28 cellular contexts compared by ENCODE assay signal in the genomic region with DNA sequence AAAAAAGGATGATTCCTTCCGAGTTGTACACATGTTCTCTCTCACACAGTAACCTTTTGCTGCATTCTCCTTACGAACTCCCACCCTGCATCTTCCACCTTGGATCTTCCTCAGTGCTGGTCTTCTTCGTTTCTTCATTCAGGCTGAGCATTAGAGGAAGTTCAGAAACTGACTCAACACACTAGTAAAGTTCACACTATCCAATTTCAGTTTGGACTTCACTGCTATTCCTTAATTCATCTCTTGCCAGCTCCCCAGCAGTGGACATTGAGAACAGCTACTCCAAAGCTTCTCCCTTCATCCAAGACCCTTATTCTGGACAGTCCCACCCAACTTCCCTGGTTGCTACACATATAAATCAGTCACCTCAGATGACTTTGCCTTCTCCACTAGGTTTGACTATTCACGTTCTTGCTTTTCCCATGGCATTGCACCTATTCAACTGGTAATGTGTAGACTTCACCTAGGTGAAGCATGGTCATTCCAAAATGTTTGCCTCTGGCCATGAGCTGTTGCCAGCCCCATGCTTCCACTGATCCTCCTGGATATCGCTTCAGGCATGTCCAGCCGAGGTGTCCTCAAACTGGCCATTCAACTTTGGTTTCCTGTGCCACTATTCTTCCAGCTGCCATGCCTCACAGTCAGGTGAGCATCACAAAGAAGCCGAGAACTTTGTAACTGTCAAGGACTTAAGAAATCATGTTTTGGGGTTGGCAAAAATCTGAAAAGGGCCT.
"Had no signal": no experiment of that assay in that cellular context is flagged by ENCODE, and none has a peak within 500 bp of the region (broad histone marks: within the 10 kb centered on the region; RNA-seq: fewer than 3 reads in every experiment).

No MANE protein-coding gene starts in this region.

- H3K27me3 Mint-ChIP-seq: activated CD4-positive, alpha-beta memory T cell treated with anti-CD3 and anti-CD28 coated beads for 36 hours; activated CD4-positive, alpha-beta T cell treated with anti-CD3 and anti-CD28 coated beads, Interleukin-2, amount 10 ng/mL, durations not matched to agents 24 days and 14 days; activated naive CD8-positive, alpha-beta T cell treated with anti-CD3 and anti-CD28 coated beads, Interleukin-2, amount 50 U/mL, for 24 hours; activated T-cell treated with anti-CD3 and anti-CD28 coated beads, Interleukin-2, amount 50 U/mL, for 24 hours; stimulated activated naive CD8-positive, alpha-beta T cell treated with anti-CD3 and anti-CD28 coated beads, Interleukin-15, Interleukin-2, amounts not matched to agents 100 ng/mL and 50 ng/mL, for 24 hours had no signal

- H3K27ac ChIP-seq: breast epithelium, epithelial cell of prostate, esophagus squamous epithelium, hepatocyte, skin epidermis, thoracic aorta, vagina had no signal

- H3K9me3 ChIP-seq: esophagus squamous epithelium, upper lobe of left lung, vagina had no signal

- H3K9me3 Mint-ChIP-seq: activated CD4-positive, alpha-beta memory T cell treated with anti-CD3 and anti-CD28 coated beads for 36 hours; activated CD4-positive, alpha-beta T cell treated with anti-CD3 and anti-CD28 coated beads, Interleukin-2, amount 10 ng/mL, durations not matched to agents 24 days and 14 days; activated naive CD8-positive, alpha-beta T cell treated with anti-CD3 and anti-CD28 coated beads, Interleukin-2, amount 50 U/mL, for 24 hours; activated T-cell treated with anti-CD3 and anti-CD28 coated beads, Interleukin-2, amount 50 U/mL, for 24 hours; natural killer cell; stimulated activated effector memory CD8-positive, alpha-beta T cell treated with anti-CD3 and anti-CD28 coated beads, Interleukin-12 subunit alpha, Interleukin-12 subunit beta, amount 100 ng/mL, for 72 hours; stimulated activated naive CD8-positive, alpha-beta T cell treated with anti-CD3 and anti-CD28 coated beads, Interleukin-15, Interleukin-2, amounts not matched to agents 100 ng/mL and 50 ng/mL, for 24 hours had no signal

- H3K27ac Mint-ChIP-seq: activated CD4-positive, alpha-beta memory T cell treated with anti-CD3 and anti-CD28 coated beads for 36 hours; activated CD4-positive, alpha-beta T cell treated with anti-CD3 and anti-CD28 coated beads, Interleukin-2, amount 10 ng/mL, durations not matched to agents 24 days and 14 days; activated naive CD8-positive, alpha-beta T cell treated with anti-CD3 and anti-CD28 coated beads, Interleukin-2, amount 50 U/mL, for 24 hours; activated T-cell treated with anti-CD3 and anti-CD28 coated beads, Interleukin-2, amount 50 U/mL, for 24 hours; natural killer cell; stimulated activated effector memory CD8-positive, alpha-beta T cell treated with anti-CD3 and anti-CD28 coated beads, Interleukin-12 subunit alpha, Interleukin-12 subunit beta, amount 100 ng/mL, for 72 hours; stimulated activated naive CD8-positive, alpha-beta T cell treated with anti-CD3 and anti-CD28 coated beads, Interleukin-15, Interleukin-2, amounts not matched to agents 100 ng/mL and 50 ng/mL, for 24 hours had no signal

- H3K27me3 ChIP-seq: breast epithelium, esophagus squamous epithelium, hepatocyte, upper lobe of left lung, vagina had no signal

- DNase-seq: activated CD4-positive, alpha-beta memory T cell treated with anti-CD3 and anti-CD28 coated beads for 36 hours; activated CD4-positive, alpha-beta T cell treated with anti-CD3 and anti-CD28 coated beads, Interleukin-2, amount 10 ng/mL, durations not matched to agents 24 days and 14 days; activated CD4-positive, CD25-positive, alpha-beta regulatory T cell treated with anti-CD3 and anti-CD28 coated beads, Interleukin-2, amount 50 U/mL, for 72 hours; activated CD8-positive, alpha-beta memory T cell treated with anti-CD3 and anti-CD28 coated beads, Interleukin-2, amount 50 U/mL, for 48 hours; activated gamma-delta T cell; activated naive CD4-positive, alpha-beta T cell treated with anti-CD3 and anti-CD28 coated beads, Interleukin-2, amount 50 U/mL, for 16 hours; activated naive CD8-positive, alpha-beta T cell treated with anti-CD3 and anti-CD28 coated beads, Interleukin-2, amount 50 U/mL, for 24 hours; activated T-cell treated with anti-CD3 and anti-CD28 coated beads, Interleukin-2, amount 50 U/mL, for 24 hours; amygdala; central memory CD4-positive, alpha-beta T cell; dermis blood vessel endothelial cell; effector CD4-positive, alpha-beta T cell; esophagus squamous epithelium; foreskin melanocyte; left colon; natural killer cell; stimulated activated CD4-positive, alpha-beta T cell treated with anti-CD3 and anti-CD28 coated beads, Interleukin-12 subunit alpha, Interleukin-12 subunit beta, amount 100 ng/mL, for 4 hours; stimulated activated CD4-positive, alpha-beta T cell treated with anti-CD3 and anti-CD28 coated beads, Interleukin-4, amount 100 ng/mL, for 24 hours; upper lobe of left lung had no signal

- H3K36me3 ChIP-seq: breast epithelium had no signal

- H3K4me1 ChIP-seq: breast epithelium had no signal

- H3K4me3 ChIP-seq: breast epithelium, esophagus squamous epithelium, hepatocyte, skin epidermis, thoracic aorta, upper lobe of left lung, vagina had no signal

- H3K4me1 Mint-ChIP-seq: stimulated activated effector memory CD8-positive, alpha-beta T cell treated with anti-CD3 and anti-CD28 coated beads, Interleukin-12 subunit alpha, Interleukin-12 subunit beta, amount 100 ng/mL, for 72 hours had no signal

- ATAC-seq: activated naive CD8-positive, alpha-beta T cell treated with anti-CD3 and anti-CD28 coated beads, Interleukin-2, amount 50 U/mL, for 24 hours; left colon; natural killer cell; sciatic nerve; stimulated activated effector memory CD8-positive, alpha-beta T cell treated with anti-CD3 and anti-CD28 coated beads, Interleukin-12 subunit alpha, Interleukin-12 subunit beta, amount 100 ng/mL, for 72 hours had no signal

- H3K4me3 Mint-ChIP-seq: activated CD4-positive, alpha-beta memory T cell treated with anti-CD3 and anti-CD28 coated beads for 36 hours; activated CD4-positive, alpha-beta T cell treated with anti-CD3 and anti-CD28 coated beads, Interleukin-2, amount 10 ng/mL, durations not matched to agents 24 days and 14 days; activated naive CD8-positive, alpha-beta T cell treated with anti-CD3 and anti-CD28 coated beads, Interleukin-2, amount 50 U/mL, for 24 hours; activated T-cell treated with anti-CD3 and anti-CD28 coated beads, Interleukin-2, amount 50 U/mL, for 24 hours; natural killer cell; stimulated activated effector memory CD8-positive, alpha-beta T cell treated with anti-CD3 and anti-CD28 coated beads, Interleukin-12 subunit alpha, Interleukin-12 subunit beta, amount 100 ng/mL, for 72 hours; stimulated activated naive CD8-positive, alpha-beta T cell treated with anti-CD3 and anti-CD28 coated beads, Interleukin-15, Interleukin-2, amounts not matched to agents 100 ng/mL and 50 ng/mL, for 24 hours had no signal
